ENCODE assay signal across 28 cellular contexts in genomic region chr11:64691543-64691942, GRCh38. TPM values are rescaled to one million over a fixed set of nuclear protein-coding genes. Genes with fewer than 3 reads are reported as not detected.
"Had no signal": no experiment of that assay in that cellular context is flagged by ENCODE, and none has a peak within 500 bp of the region (broad histone marks: within the 10 kb centered on the region; RNA-seq: fewer than 3 reads in every experiment).

No MANE protein-coding gene starts in this region.

- H3K36me3 Mint-ChIP-seq: natural killer cell; neural progenitor cell; stimulated activated naive B cell treated with anti-CD40 and anti-IgM and Interleukin-4, amounts not matched to agents 10 μg/mL and 1 μg/mL and 100 μg/mL, for 72 hours had no signal

- H3K9me3 Mint-ChIP-seq: natural killer cell; nephron; neural progenitor cell; stimulated activated naive B cell treated with anti-CD40 and anti-IgM and Interleukin-4, amounts not matched to agents 10 μg/mL and 1 μg/mL and 100 μg/mL, for 72 hours; stimulated activated naive CD8-positive, alpha-beta T cell treated with anti-CD3 and anti-CD28 coated beads, Interleukin-15, Interleukin-2, amounts not matched to agents 100 ng/mL and 50 ng/mL, for 24 hours had no signal

- ATAC-seq: natural killer cell; psoas muscle; right cardiac atrium; right lobe of liver; stimulated activated naive B cell treated with anti-CD40 and anti-IgM and Interleukin-4, amounts not matched to agents 10 μg/mL and 1 μg/mL and 100 μg/mL, for 72 hours had no signal

- H3K27ac Mint-ChIP-seq: natural killer cell; progenitor cell of endocrine pancreas; stimulated activated naive B cell treated with anti-CD40 and anti-IgM and Interleukin-4, amounts not matched to agents 10 μg/mL and 1 μg/mL and 100 μg/mL, for 72 hours had no signal

- H3K4me3 Mint-ChIP-seq: natural killer cell, neural progenitor cell had no signal

- H3K27ac ChIP-seq: neural progenitor cell, ovary, parathyroid adenoma, psoas muscle, right lobe of liver, sigmoid colon, stomach, thoracic aorta, thyroid gland, tibial nerve, upper lobe of left lung, vagina had no signal

- H3K9ac ChIP-seq: neural progenitor cell, parathyroid adenoma had no signal

- H3K4me3 ChIP-seq: neural progenitor cell, ovary, psoas muscle, right lobe of liver, sigmoid colon, stomach, thoracic aorta, thyroid gland, tibial nerve, upper lobe of left lung, vagina had no signal

- H3K4me2 ChIP-seq: neural progenitor cell had no signal

- FAIRE-seq: small intestine, urothelium cell line had no signal

- H3K4me1 ChIP-seq: parathyroid adenoma had no signal

- H3K36me3 ChIP-seq: neural progenitor cell, ovary, right lobe of liver, sigmoid colon, stomach, thoracic aorta, thyroid gland, tibial nerve, upper lobe of left lung, vagina had no signal

- H3K27me3 ChIP-seq: ovary, right lobe of liver, thyroid gland, upper lobe of left lung, vagina had no signal

- DNase-seq: natural killer cell; occipital lobe; ovary; psoas muscle; right cardiac atrium; right lobe of liver; sigmoid colon; small intestine; stimulated activated CD4-positive, alpha-beta T cell treated with anti-CD3 and anti-CD28 coated beads, Interleukin-15, amount 100 ng/mL, for 24 hours; stimulated activated CD4-positive, alpha-beta T cell treated with anti-CD3 and anti-CD28 coated beads, Interleukin-2, amount 100 ng/mL, for 24 hours; stimulated activated CD4-positive, alpha-beta T cell treated with anti-CD3 and anti-CD28 coated beads, Interleukin-2, amount 100 ng/mL, for 48 hours; stimulated activated CD4-positive, alpha-beta T cell treated with anti-CD3 and anti-CD28 coated beads, Interleukin-4, amount 100 ng/mL, for 24 hours; stimulated activated naive B cell treated with anti-CD40 and anti-IgM and Interleukin-4, amounts not matched to agents 10 μg/mL and 1 μg/mL and 100 μg/mL, for 72 hours; stimulated activated naive CD4-positive, alpha-beta T cell treated with Interleukin-2 at 50 U/mL for 16 hours; stomach; thyroid gland; trophoblast cell; upper lobe of left lung had no signal

- H3K9me3 ChIP-seq: ovary, psoas muscle, right lobe of liver, sigmoid colon, stomach, thoracic aorta, thyroid gland, tibial nerve, upper lobe of left lung, vagina had no signal

RNA-seq across cellular contexts. Expression of gene RASGRP2, which starts 52.4 kb away (rescaled TPM):
- total RNA-seq: osteoblast had no signal
